19 cellular contexts compared by ENCODE assay signal in the genomic region with DNA sequence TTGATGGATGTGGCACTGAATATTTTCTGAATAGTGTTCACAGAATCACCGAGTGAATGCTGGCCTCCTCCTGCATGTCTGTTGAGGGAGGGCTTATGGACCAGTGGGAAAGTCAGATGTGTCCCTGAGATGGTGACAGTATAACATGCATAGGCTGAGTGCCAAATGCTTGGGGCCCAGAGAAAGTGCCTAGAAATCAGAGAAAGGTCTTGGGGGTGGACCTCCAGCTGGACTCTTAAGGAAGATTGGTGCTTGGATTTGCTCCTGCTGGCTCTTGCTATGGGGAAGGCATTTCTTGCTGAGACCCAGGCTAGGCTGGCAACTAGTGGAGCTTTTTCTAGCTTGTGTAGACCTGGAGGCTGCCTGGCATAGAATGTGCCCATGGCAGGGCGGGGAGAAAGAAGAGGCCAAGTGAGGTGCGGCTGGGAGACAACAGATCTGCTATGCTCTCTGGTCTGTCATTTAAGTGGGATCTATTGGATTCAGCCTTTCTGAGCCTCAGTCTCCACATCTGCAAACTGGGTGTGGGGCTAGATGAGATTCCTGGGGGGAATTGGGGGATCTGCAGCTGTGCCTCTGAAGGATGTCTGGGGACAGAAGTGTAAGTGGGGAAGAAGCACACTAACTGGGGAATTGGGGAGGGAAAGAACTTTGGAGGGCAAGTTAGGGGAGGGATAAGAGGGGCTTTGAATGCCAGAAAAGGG. TPM values are rescaled to one million over a fixed set of nuclear protein-coding genes. Genes with fewer than 3 reads are reported as not detected.
DNase-seq lines count a peak whose midpoint lies in the region; ATAC-seq and TF ChIP-seq lines count a peak whose summit lies in the region.
"Had no signal": no experiment of that assay in that cellular context is flagged by ENCODE, and none has a peak within 500 bp of the region (broad histone marks: within the 10 kb centered on the region; RNA-seq: fewer than 3 reads in every experiment).

No MANE protein-coding gene starts in this region.

- H3K27me3 ChIP-seq in left ventricle myocardium inferior (ENCODE audit: low read depth) (no peaks in the 10 kb centered on the region), endodermal cell (ENCODE audit: control insufficient read depth, insufficient read depth, low read length, poor library complexity, severe bottlenecking) (no peaks in the 10 kb centered on the region), uterus (no peaks in the 10 kb centered on the region)

- H3K27me3 Mint-ChIP-seq in endodermal cell (ENCODE audit: insufficient read depth), result no peaks in the 10 kb centered on the region
- no peaks in the 10 kb centered on the region for H3K27me3 Mint-ChIP-seq in nephron progenitor cell (ENCODE audit: low read depth, poor library complexity)

- no peaks in the 10 kb centered on the region for H3K9me3 ChIP-seq in left ventricle myocardium inferior (replicated peaks)
- no peaks in the 10 kb centered on the region for H3K9me3 ChIP-seq in endodermal cell (ENCODE audit: control insufficient read depth, low read length)
- no peaks in the 10 kb centered on the region for H3K9me3 ChIP-seq in uterus

- H3K27ac Mint-ChIP-seq in endodermal cell (peak overlapping the region; percentile 23), nephron progenitor cell (peak overlapping the region; percentile 82)
- H3K27ac Mint-ChIP-seq: activated T-helper 2 cell treated with anti-CD3 and anti-CD28 coated beads, Interferon-gamma antibody, Interleukin-2, Interleukin-4, amounts not matched to agents 10 μg/mL and 5 μg/mL and 100 μg/mL, durations not matched to agents 14 hours and 24 hours and 36 hours had no signal

- H3K27ac ChIP-seq in left ventricle myocardium inferior (replicated peaks) (peak overlapping the region; percentile 86), endodermal cell (ENCODE audit: low read depth, low read length) (no peak overlapping the region), uterus (peak overlapping the region; percentile 66 to 71)

- no peaks in the 10 kb centered on the region for H3K9me3 Mint-ChIP-seq in endodermal cell
- H3K9me3 Mint-ChIP-seq in nephron progenitor cell, result no peaks in the 10 kb centered on the region
- H3K9me3 Mint-ChIP-seq: activated T-helper 2 cell treated with anti-CD3 and anti-CD28 coated beads, Interferon-gamma antibody, Interleukin-2, Interleukin-4, amounts not matched to agents 10 μg/mL and 5 μg/mL and 100 μg/mL, durations not matched to agents 14 hours and 24 hours and 36 hours; CD8-positive, alpha-beta memory T cell had no signal

- H3K4me1 Mint-ChIP-seq in endodermal cell, result peaks cover 43% of the 10 kb centered on the region
- H3K4me1 Mint-ChIP-seq in nephron progenitor cell, result peaks cover 88% of the 10 kb centered on the region
- H3K4me1 Mint-ChIP-seq: CD8-positive, alpha-beta memory T cell had no signal

- intact Hi-C loops in left ventricle myocardium inferior (cut with micrococcal nuclease) (no loop called here), left cardiac atrium (cut with DNase I) (no loop called here), uterus (cut with DNase I; ENCODE audit: low total_unique reads) (no loop called here)

- H3K36me3 Mint-ChIP-seq in endodermal cell (ENCODE audit: low read depth), result peaks cover 3% of the 10 kb centered on the region
- peaks cover 8% of the 10 kb centered on the region for H3K36me3 Mint-ChIP-seq in nephron progenitor cell (ENCODE audit: low read depth)
- H3K36me3 Mint-ChIP-seq: CD8-positive, alpha-beta memory T cell had no signal

- no peak overlapping the region for H3K4me3 ChIP-seq in left ventricle myocardium inferior
- no peak overlapping the region for H3K4me3 ChIP-seq in endodermal cell (ENCODE audit: low read length)
- no peak overlapping the region for H3K4me3 ChIP-seq in uterus

- peaks cover 47% of the 10 kb centered on the region for H3K4me1 ChIP-seq in left ventricle myocardium inferior
- H3K4me1 ChIP-seq in endodermal cell (ENCODE audit: control insufficient read depth, insufficient read depth, low read length), result peaks cover 17% of the 10 kb centered on the region
- H3K4me1 ChIP-seq in uterus, result peaks cover 0 to 12% of the 10 kb centered on the region in 2 donors

- DNase-seq in left ventricle myocardium inferior (no peak), left cardiac atrium (no peak), endodermal cell (no peak), nephron progenitor cell (no peak), uterus (no peak), UCSD-AML1 (lab: John Stamatoyannopoulos, UW; ENCODE audit: unreplicated experiment) (no peak), NCI-H146 (lab: John Stamatoyannopoulos, UW) (no peak)
- DNase-seq: CD8-positive, alpha-beta memory T cell; cortex of kidney; erythroblast; GDM1; head of caudate nucleus; NCI-H1417 treated with DMSO at 0.1 percent for 48 hours; NCI-H2171 treated with DMSO at 0.1 percent for 48 hours; NCI-H82; stimulated activated CD4-positive, alpha-beta T cell treated with anti-CD3 and anti-CD28 coated beads, Interleukin-12 subunit alpha, Interleukin-12 subunit beta, amount 100 ng/mL, for 4 hours; stimulated activated naive CD4-positive, alpha-beta T cell had no signal

- no peaks in the 10 kb centered on the region for H3K36me3 ChIP-seq in left ventricle myocardium inferior
- no peaks in the 10 kb centered on the region for H3K36me3 ChIP-seq in endodermal cell (ENCODE audit: control insufficient read depth, insufficient read depth, low read length)
- H3K36me3 ChIP-seq in uterus, result no peaks in the 10 kb centered on the region

- no peak overlapping the region for H3K9ac ChIP-seq in endodermal cell (ENCODE audit: extremely low read depth, low read length, poor library complexity, severe bottlenecking)

- H3K4me3 Mint-ChIP-seq in endodermal cell (no peak overlapping the region), nephron progenitor cell (no peak overlapping the region)
- H3K4me3 Mint-ChIP-seq: CD8-positive, alpha-beta memory T cell had no signal

- TF ChIP-seq POLR2A in uterus (IDR thresholded peaks at IDR 0.05), result no peak

- ATAC-seq in left cardiac atrium (no peak), GM21576 (IDR thresholded peaks at IDR 0.05; ENCODE audit: unreplicated experiment) (no peak)

- TF ChIP-seq CTCF in left ventricle myocardium inferior (IDR thresholded peaks at IDR 0.05; ENCODE audit: borderline replicate concordance) (no peak), endodermal cell (conservative IDR thresholded peaks at IDR 0.05) (no peak), nephron progenitor cell (IDR thresholded peaks at IDR 0.05) (no peak), uterus (IDR thresholded peaks at IDR 0.05) (no peak)

- WGBS in endodermal cell (ENCODE audit: insufficient coverage in 1 of 2, insufficient read length in 1 of 2), 2 experiments, result 91 to 93% methylated on average over 2 to 3 of the region's 3 CpGs

RNA-seq across cellular contexts. Expression of a gene that starts 27.4 kb away (rescaled TPM):
- total RNA-seq in left ventricle myocardium inferior (6.3 TPM), left cardiac atrium (1 to 10 TPM; 5.2 to 6.6 TPM), endodermal cell (10 to 100 TPM; 15.8 to 19.8 TPM), uterus (10 to 100 TPM in 2 of 4 donors, 1 to 10 TPM in 2; 6.1 to 23.2 (median 12.0) TPM)
- polyA plus RNA-seq in endodermal cell (2013, experiment 1 of 2), result 35.8 TPM
- 29.9 TPM for polyA plus RNA-seq in endodermal cell (2013, experiment 2 of 2)
